In the genomic region with DNA sequence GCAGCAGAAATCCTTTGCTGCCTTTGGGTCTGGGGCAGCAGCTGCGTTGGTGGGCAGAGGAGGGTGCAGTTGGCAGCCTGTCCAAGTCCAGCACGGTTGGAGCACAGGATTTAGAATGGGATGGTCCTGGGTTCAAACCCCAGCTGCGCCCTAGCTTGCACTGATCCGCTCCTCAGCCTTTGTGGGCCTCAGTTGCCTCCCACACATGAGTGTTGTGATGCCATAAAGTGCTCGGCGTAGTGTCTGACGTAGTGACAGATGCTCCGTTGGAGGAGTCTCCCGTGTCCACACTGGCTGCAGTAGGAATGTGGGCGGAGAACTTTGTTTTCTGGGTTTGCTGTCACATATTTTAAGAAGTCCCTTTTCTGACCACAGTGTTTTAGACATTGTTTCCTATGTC, we compare ENCODE assay signal across 22 cellular contexts. TPM values are rescaled to one million over a fixed set of nuclear protein-coding genes. Genes with fewer than 3 reads are reported as not detected.
"Had no signal": no experiment of that assay in that cellular context is flagged by ENCODE, and none has a peak within 500 bp of the region (broad histone marks: within the 10 kb centered on the region; RNA-seq: fewer than 3 reads in every experiment).

No MANE protein-coding gene starts in this region.

- ATAC-seq: foreskin keratinocyte; left ventricle myocardium superior; naive thymus-derived CD4-positive, alpha-beta T cell; right cardiac atrium; stimulated activated naive B cell treated with anti-CD40 and anti-IgM and Interleukin-4, amounts not matched to agents 10 μg/mL and 1 μg/mL and 100 μg/mL, for 72 hours; stimulated activated naive CD8-positive, alpha-beta T cell treated with anti-CD3 and anti-CD28 coated beads, Interleukin-15, amount 100 ng/mL, for 72 hours; upper lobe of right lung had no signal

- H3K4me1 ChIP-seq: colonic mucosa, foreskin keratinocyte, vagina had no signal

- H3K9me3 ChIP-seq: colonic mucosa, esophagus squamous epithelium, testis, tibial nerve, upper lobe of right lung, vagina had no signal

- H3K9me3 Mint-ChIP-seq: immature natural killer cell; naive thymus-derived CD4-positive, alpha-beta T cell; neural crest cell; stimulated activated naive B cell treated with anti-CD40 and anti-IgM and Interleukin-4, amounts not matched to agents 10 μg/mL and 1 μg/mL and 100 μg/mL, for 72 hours; stimulated activated naive CD8-positive, alpha-beta T cell treated with anti-CD3 and anti-CD28 coated beads, Interleukin-15, amount 100 ng/mL, for 72 hours had no signal

- H3K4me1 Mint-ChIP-seq: neural crest cell; stimulated activated naive CD8-positive, alpha-beta T cell treated with anti-CD3 and anti-CD28 coated beads, Interleukin-15, amount 100 ng/mL, for 72 hours had no signal

- H3K27ac ChIP-seq: colonic mucosa, esophagus squamous epithelium, foreskin keratinocyte, testis, tibial nerve, upper lobe of right lung, vagina had no signal

- H3K36me3 ChIP-seq: colonic mucosa had no signal

- H3K4me3 Mint-ChIP-seq: immature natural killer cell; naive thymus-derived CD4-positive, alpha-beta T cell; neural crest cell; stimulated activated naive B cell treated with anti-CD40 and anti-IgM and Interleukin-4, amounts not matched to agents 10 μg/mL and 1 μg/mL and 100 μg/mL, for 72 hours; stimulated activated naive CD8-positive, alpha-beta T cell treated with anti-CD3 and anti-CD28 coated beads, Interleukin-15, amount 100 ng/mL, for 72 hours had no signal

- H3K4me3 ChIP-seq: colonic mucosa, esophagus squamous epithelium, lung, testis, tibial nerve, upper lobe of right lung, vagina had no signal

- H3K27me3 ChIP-seq: colonic mucosa, esophagus squamous epithelium, foreskin keratinocyte, testis, tibial nerve, upper lobe of right lung, vagina had no signal

- H3K27me3 Mint-ChIP-seq: naive thymus-derived CD4-positive, alpha-beta T cell; stimulated activated naive B cell treated with anti-CD40 and anti-IgM and Interleukin-4, amounts not matched to agents 10 μg/mL and 1 μg/mL and 100 μg/mL, for 72 hours; stimulated activated naive CD8-positive, alpha-beta T cell treated with anti-CD3 and anti-CD28 coated beads, Interleukin-15, amount 100 ng/mL, for 72 hours had no signal

- H3K27ac Mint-ChIP-seq: immature natural killer cell; naive thymus-derived CD4-positive, alpha-beta T cell; stimulated activated naive B cell treated with anti-CD40 and anti-IgM and Interleukin-4, amounts not matched to agents 10 μg/mL and 1 μg/mL and 100 μg/mL, for 72 hours had no signal

- DNase-seq: colonic mucosa; effector memory CD4-positive, alpha-beta T cell; esophagus squamous epithelium; foreskin keratinocyte; immature natural killer cell; left ventricle myocardium superior; mesenchymal stem cell; naive thymus-derived CD4-positive, alpha-beta T cell; right cardiac atrium; stimulated activated CD4-positive, alpha-beta T cell treated with anti-CD3 and anti-CD28 coated beads, Interleukin-4, amount 100 ng/mL, for 1 hour; stimulated activated naive B cell treated with anti-CD40 and anti-IgM and Interleukin-4, amounts not matched to agents 10 μg/mL and 1 μg/mL and 100 μg/mL, for 72 hours; stimulated activated naive CD8-positive, alpha-beta T cell treated with anti-CD3 and anti-CD28 coated beads, Interleukin-15, amount 100 ng/mL, for 72 hours; testis; upper lobe of right lung had no signal

RNA-seq across cellular contexts. Expression of gene SLC46A2, which starts 36.0 kb away (rescaled TPM):
- total RNA-seq: colonic mucosa, dermis microvascular lymphatic vessel endothelial cell, epithelial cell of proximal tubule, foreskin keratinocyte, left ventricle myocardium superior, neural crest cell, osteocyte, right cardiac atrium, vagina had no signal
- polyA plus RNA-seq: foreskin keratinocyte, keratinocyte had no signal
